Comparison of ENCODE assay signal across 21 cellular contexts in the genomic region with DNA sequence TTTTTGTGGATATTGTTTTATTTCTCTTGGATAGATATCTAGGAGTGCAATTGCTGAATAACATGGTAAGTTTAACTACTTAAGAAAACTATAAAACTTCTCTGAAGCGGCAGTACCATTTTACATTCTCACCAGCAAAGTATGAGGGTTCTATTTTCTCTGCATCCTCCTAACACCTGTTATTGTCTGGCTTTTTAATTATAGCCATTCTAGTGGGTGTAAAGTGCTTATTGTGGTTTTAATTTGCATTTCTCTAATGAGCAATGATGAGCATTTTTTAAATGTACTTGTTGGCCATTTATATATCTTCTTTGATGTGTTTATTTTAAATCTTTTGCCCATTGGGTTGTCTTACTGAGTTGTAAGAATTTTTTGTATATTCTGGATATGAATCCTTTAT. TPM values are rescaled to one million over a fixed set of nuclear protein-coding genes. Genes with fewer than 3 reads are reported as not detected.
DNase-seq lines count a peak whose midpoint lies in the region; ATAC-seq, FAIRE-seq and TF ChIP-seq lines count a peak whose summit lies in the region.
"Had no signal": no experiment of that assay in that cellular context is flagged by ENCODE, and none has a peak within 500 bp of the region (broad histone marks: within the 10 kb centered on the region; RNA-seq: fewer than 3 reads in every experiment).

No MANE protein-coding gene starts in this region.

- WGBS in esophagus muscularis mucosa, result 97% methylated on average over 1 of the region's 1 CpG

- peak overlapping the region; percentile 86 for H3K4me2 ChIP-seq in OCI-LY7 (ENCODE audit: low read length)
- H3K4me2 ChIP-seq: SK-N-SH had no signal

- CTCF ChIA-PET in OCI-LY7 (lab: Charles Lee; ENCODE audit: unreplicated experiment), result no interaction called here

- H3K79me2 ChIP-seq in OCI-LY7 (ENCODE audit: insufficient read depth, low read depth, low read length), result peaks cover 91% of the 10 kb centered on the region

- peak; percentile 52 for ATAC-seq in GM19351 (IDR thresholded peaks at IDR 0.05; ENCODE audit: unreplicated experiment)
- ATAC-seq in HG02885 (IDR thresholded peaks at IDR 0.05; ENCODE audit: poor library complexity, unreplicated experiment), result peak; percentile 64
- no peak for ATAC-seq in HG02571 (IDR thresholded peaks at IDR 0.05; ENCODE audit: unreplicated experiment)
- ATAC-seq in HG03442 (IDR thresholded peaks at IDR 0.05; ENCODE audit: unreplicated experiment), result no peak
- ATAC-seq: Panc1 had no signal

- intact Hi-C loops in OCI-LY7 (cut with micrococcal nuclease; ENCODE audit: unreplicated experiment), result loop anchor here (10.0 kb wide), 2 partner anchors 911 to 1591 kb away; a partner anchor contains a TSS
- intact Hi-C loops in esophagus muscularis mucosa (cut with DNase I), result no loop called here

- no peaks in the 10 kb centered on the region for H4K20me1 ChIP-seq in OCI-LY7 (ENCODE audit: insufficient read depth, low read length)

- FAIRE-seq in GM12891 (lab: Jason Lieb, UNC), result peak; percentile 59

- POLR2A ChIA-PET in OCI-LY7 (lab: Charles Lee), result interaction anchor here (0.7 to 5.3 kb wide), 9 partner anchors 8 to 192 kb away, joined by 3 to 53 read pairs (median 3); a partner anchor contains a TSS

- TF ChIP-seq CTCF in OCI-LY7 (conservative IDR thresholded peaks at IDR 0.05; ENCODE audit: low read length) (no peak), esophagus muscularis mucosa (IDR thresholded peaks at IDR 0.05) (no peak)

- H2AFZ ChIP-seq in OCI-LY7 (ENCODE audit: low read length), result no peak overlapping the region

- BruUV-seq in OCI-LY7 (replicated peaks; lab: Mats Ljungman, UMichigan), result no TSS peak

- peaks cover 96% of the 10 kb centered on the region for H3K4me1 ChIP-seq in OCI-LY7 (ENCODE audit: insufficient read depth, low read length, poor library complexity, severe bottlenecking)
- peaks cover 5 to 44% (median 27%) of the 10 kb centered on the region in 4 donors for H3K4me1 ChIP-seq in esophagus muscularis mucosa

- H3K27me3 ChIP-seq in esophagus muscularis mucosa, result no peaks in the 10 kb centered on the region

- H3K9me2 ChIP-seq in OCI-LY7 (ENCODE audit: insufficient read depth, low read length), result no peaks in the 10 kb centered on the region
- H3K9me2 ChIP-seq: SK-N-SH had no signal

- H3K27ac ChIP-seq in OCI-LY7 (ENCODE audit: low read depth, low read length, poor library complexity, severe bottlenecking), result peak overlapping the region; percentile 99
- H3K27ac ChIP-seq in esophagus muscularis mucosa (replicated peaks in 1 of 4), result no peak overlapping the region

- peaks cover 67% of the 10 kb centered on the region for H3K36me3 ChIP-seq in OCI-LY7 (ENCODE audit: insufficient read depth, low read length)
- H3K36me3 ChIP-seq in esophagus muscularis mucosa, result peaks cover 0 to 51% (median 18%) of the 10 kb centered on the region in 4 donors

- H3K9me3 ChIP-seq in OCI-LY7 (ENCODE audit: low read length), result no peaks in the 10 kb centered on the region; the same call in 1 of the 2 replicates
- no peaks in the 10 kb centered on the region for H3K9me3 ChIP-seq in esophagus muscularis mucosa
- H3K9me3 ChIP-seq: SK-N-SH had no signal

- H3K4me3 ChIP-seq in OCI-LY7 (ENCODE audit: low read depth, low read length, poor library complexity, severe bottlenecking) (peak overlapping the region; percentile 60), esophagus muscularis mucosa (no peak overlapping the region)

- no peak for TF ChIP-seq EP300 in esophagus muscularis mucosa (IDR thresholded peaks at IDR 0.05)

- TF ChIP-seq POLR2A in GM12891 (IDR thresholded peaks at IDR 0.05; ENCODE audit: low read depth, low read length), result no peak
- TF ChIP-seq POLR2A in esophagus muscularis mucosa (IDR thresholded peaks at IDR 0.05; ENCODE audit: low read depth), result no peak

- no peak for DNase-seq in GM12891 (ENCODE audit: insufficient read length, low spot score)
- DNase-seq in OCI-LY7 (ENCODE audit: low spot score), result peak; percentile 80
- no peak for DNase-seq in esophagus muscularis mucosa (ENCODE audit: extremely low spot score)
- DNase-seq in GOT3 (lab: John Stamatoyannopoulos, UW), result no peak
- DNase-seq: C1 segment of cervical spinal cord, DMS 273 treated with DMSO at 0.1 percent for 48 hours, HCEC 1CT, NCI-H1048, NCI-H146, NCI-H2107, NCI-H446 treated with DMSO at 0.1 percent for 48 hours, NCI-H748 treated with DMSO at 0.1 percent for 48 hours, Right ventricle myocardium superior, SK-N-SH had no signal

TF ChIP-seq in GM12891, 5 proteins besides CTCF, POLR2A, EP300 and RAD21:
- TF ChIP-seq POU2F2 (IDR thresholded peaks at IDR 0.05; ENCODE audit: low read depth, low read length) (no peak), TAF1 (IDR thresholded peaks at IDR 0.05; ENCODE audit: low read depth, low read length) (no peak), PAX5 (IDR thresholded peaks at IDR 0.05; ENCODE audit: insufficient read depth, low read length, severe bottlenecking) (no peak), POLR2AphosphoS5 (IDR thresholded peaks at IDR 0.05; ENCODE audit: low read depth, low read length) (no peak), SPI1 (IDR thresholded peaks at IDR 0.05; ENCODE audit: low read depth, low read length) (no peak)
TF ChIP-seq in GM12891: peak in this region for 0.

RNA-seq across cellular contexts. Expression of a gene that starts 28.7 kb away (rescaled TPM):
- not detected for polyA plus RNA-seq in GM12891 (2012; ENCODE audit: low read depth, missing spikeins)
- not detected in 2 replicates for total RNA-seq in OCI-LY7 (2014; rRNA removed; shearing (Covaris generic))
- not detected in 2 replicates for total RNA-seq in OCI-LY7 (2022)
- not detected for total RNA-seq in esophagus muscularis mucosa
- total RNA-seq: HT-29, Right ventricle myocardium superior had no signal
- polyA plus RNA-seq: IgD-negative memory B cell had no signal

RNA-seq across cellular contexts. Expression of a gene that starts 31.6 kb away (rescaled TPM):
- polyA plus RNA-seq in GM12891 (2012; ENCODE audit: low read depth, missing spikeins), result 3.6 TPM
- 32.9 and 62.0 TPM in 2 replicates for total RNA-seq in OCI-LY7 (2014; rRNA removed; shearing (Covaris generic))
- total RNA-seq in OCI-LY7 (2022), result 90.6 and 94.5 TPM in 2 replicates
- 10 to 100 TPM; 42.4 to 47.9 (median 46.3) TPM for total RNA-seq in esophagus muscularis mucosa

Comparison
In these comparisons a context has a peak if more than half of its experiments do, and no peak if none do; other contexts are left out.
1. ATAC-seq: peak in GM19351 (single experiment) and HG02885 (single experiment); none in HG02571 (single experiment) and HG03442 (single experiment).